Comparison of ENCODE assay signal across 1 cellular context in genomic region chr20:24782801-24783630, GRCh38.
TF ChIP-seq lines count a peak whose summit lies in the region.

No MANE protein-coding gene starts in this region.

TF ChIP-seq in IMR-90, 13 proteins besides CTCF, POLR2A, EP300 and RAD21 (continued from another document):
- TF ChIP-seq, protein P1, sequence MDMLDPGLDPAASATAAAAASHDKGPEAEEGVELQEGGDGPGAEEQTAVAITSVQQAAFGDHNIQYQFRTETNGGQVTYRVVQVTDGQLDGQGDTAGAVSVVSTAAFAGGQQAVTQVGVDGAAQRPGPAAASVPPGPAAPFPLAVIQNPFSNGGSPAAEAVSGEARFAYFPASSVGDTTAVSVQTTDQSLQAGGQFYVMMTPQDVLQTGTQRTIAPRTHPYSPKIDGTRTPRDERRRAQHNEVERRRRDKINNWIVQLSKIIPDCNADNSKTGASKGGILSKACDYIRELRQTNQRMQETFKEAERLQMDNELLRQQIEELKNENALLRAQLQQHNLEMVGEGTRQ (IDR thresholded peaks at IDR 0.05; ENCODE audit: low read depth, low read length) = no peak
- no peak for TF ChIP-seq CHD1 (IDR thresholded peaks at IDR 0.05; ENCODE audit: low read depth, low read length)
- no peak for TF ChIP-seq BHLHE40 (IDR thresholded peaks at IDR 0.05; ENCODE audit: low read depth, low read length)
- no peak for TF ChIP-seq CEBPB (IDR thresholded peaks at IDR 0.05; ENCODE audit: low read depth, low read length)
- no peak for TF ChIP-seq SMC3 (IDR thresholded peaks at IDR 0.05; ENCODE audit: low read depth, low read length)
- TF ChIP-seq MXI1 (IDR thresholded peaks at IDR 0.05; ENCODE audit: borderline replicate concordance, low read depth, low read length) = no peak
